13 cellular contexts compared by ENCODE assay signal in genomic region chr4:85496933-85497332, GRCh38. TPM values are rescaled to one million over a fixed set of nuclear protein-coding genes. Genes with fewer than 3 reads are reported as not detected.
A peak's percentile ranks its signal among the peaks of the same experiment; 100 is the strongest.
DNase-seq lines count a peak whose midpoint lies in the region; ATAC-seq, FAIRE-seq and TF ChIP-seq lines count a peak whose summit lies in the region.
"Had no signal": no experiment of that assay in that cellular context is flagged by ENCODE, and none has a peak within 500 bp of the region (broad histone marks: within the 10 kb centered on the region; RNA-seq: fewer than 3 reads in every experiment).

No MANE protein-coding gene starts in this region.

- ATAC-seq in naive B cell (ENCODE audit: low read depth in 2 of 2) (no peak), HG03354 (IDR thresholded peaks at IDR 0.05; ENCODE audit: poor library complexity, severe bottlenecking, unreplicated experiment) (no peak)
- ATAC-seq: activated CD8-positive, alpha-beta T cell treated with anti-CD3 and anti-CD28 coated beads, Interleukin-2, amount 10 ng/mL, durations not matched to agents 7 days and 5 days; left colon had no signal

- FAIRE-seq in bronchial epithelial cell (lab: Jason Lieb, UNC) = no peak
- FAIRE-seq: GM12891 had no signal

- no peak overlapping the region for H3K4me3 ChIP-seq in BJ (ENCODE audit: low read depth, low read length)
- H3K4me3 ChIP-seq in bronchial epithelial cell (ENCODE audit: low read depth, low read length) = no peak overlapping the region

- POLR2A ChIA-PET in BJ (lab: Charles Lee) = no interaction called here
- POLR2A ChIA-PET in activated CD4-positive, alpha-beta memory T cell treated with anti-CD3 and anti-CD28 coated beads for 36 hours (lab: Charles Lee) = no interaction called here

- peak overlapping the region in 4 of 6 donors; percentile 21 to 97 (median 61) for H3K27ac Mint-ChIP-seq in naive B cell
- no peak overlapping the region for H3K27ac Mint-ChIP-seq in activated CD4-positive, alpha-beta memory T cell treated with anti-CD3 and anti-CD28 coated beads for 36 hours
- H3K27ac Mint-ChIP-seq: activated CD8-positive, alpha-beta T cell treated with anti-CD3 and anti-CD28 coated beads, Interleukin-2, amount 10 ng/mL, durations not matched to agents 7 days and 5 days; activated naive CD8-positive, alpha-beta T cell treated with anti-CD3 and anti-CD28 coated beads for 36 hours had no signal

- peaks cover 17 to 20% of the 10 kb centered on the region in 2 donors for H3K36me3 Mint-ChIP-seq in naive B cell
- no peaks in the 10 kb centered on the region for H3K36me3 Mint-ChIP-seq in activated CD4-positive, alpha-beta memory T cell treated with anti-CD3 and anti-CD28 coated beads for 36 hours
- H3K36me3 Mint-ChIP-seq: activated naive CD8-positive, alpha-beta T cell treated with anti-CD3 and anti-CD28 coated beads for 36 hours had no signal

- TF ChIP-seq CTCF in BJ (IDR thresholded peaks at IDR 0.05; ENCODE audit: insufficient read depth, low read depth, low read length) (no peak), bronchial epithelial cell (IDR thresholded peaks at IDR 0.05; ENCODE audit: insufficient read depth, low read length, severe bottlenecking) (no peak)

- peak overlapping the region in 5 of 8 donors; percentile 1 to 39 (median 29) for H3K4me3 Mint-ChIP-seq in naive B cell
- H3K4me3 Mint-ChIP-seq in activated CD4-positive, alpha-beta memory T cell treated with anti-CD3 and anti-CD28 coated beads for 36 hours = no peak overlapping the region
- H3K4me3 Mint-ChIP-seq: activated CD8-positive, alpha-beta T cell treated with anti-CD3 and anti-CD28 coated beads, Interleukin-2, amount 10 ng/mL, durations not matched to agents 7 days and 5 days; activated naive CD8-positive, alpha-beta T cell treated with anti-CD3 and anti-CD28 coated beads for 36 hours had no signal

- CTCF ChIA-PET in BJ (lab: Yijun Ruan, JAX) = interaction anchor here (0.9 kb wide), 1 partner anchor 251 kb away, joined by 3 read pairs; no protein-coding TSS in a partner anchor
- CTCF ChIA-PET in activated CD4-positive, alpha-beta memory T cell treated with anti-CD3 and anti-CD28 coated beads for 36 hours (lab: Charles Lee) = no interaction called here

- DNase-seq in BJ (ENCODE audit: low read depth) (peak; percentile 58), Kasumi-1 (lab: John Stamatoyannopoulos, UW) (peak; percentile 38 to 40), bronchial epithelial cell (ENCODE audit: low read depth) (peak; percentile 96), naive B cell (no peak), SW480 (ENCODE audit: low spot score) (no peak), HK-2 (ENCODE audit: unreplicated experiment) (no peak)
- no peak for DNase-seq in activated CD4-positive, alpha-beta memory T cell treated with anti-CD3 and anti-CD28 coated beads for 36 hours
- DNase-seq: activated CD8-positive, alpha-beta T cell treated with anti-CD3 and anti-CD28 coated beads, Interleukin-2, amount 10 ng/mL, durations not matched to agents 7 days and 5 days; activated naive CD8-positive, alpha-beta T cell treated with anti-CD3 and anti-CD28 coated beads for 36 hours; left colon; posterior cingulate gyrus had no signal

- peaks cover 0 to 1% (median 0%) of the 10 kb centered on the region in 7 donors for H3K9me3 Mint-ChIP-seq in naive B cell
- H3K9me3 Mint-ChIP-seq in activated CD4-positive, alpha-beta memory T cell treated with anti-CD3 and anti-CD28 coated beads for 36 hours = peaks cover 4% of the 10 kb centered on the region
- H3K9me3 Mint-ChIP-seq: activated naive CD8-positive, alpha-beta T cell treated with anti-CD3 and anti-CD28 coated beads for 36 hours had no signal

- H3K27me3 ChIP-seq in BJ (ENCODE audit: control insufficient read depth, insufficient read depth, low read length) = no peaks in the 10 kb centered on the region
- H3K27me3 ChIP-seq in bronchial epithelial cell (ENCODE audit: control insufficient read depth, insufficient read depth, low read length) = no peaks in the 10 kb centered on the region

- peaks cover 26 to 73% (median 55%) of the 10 kb centered on the region in 3 donors for H3K4me1 Mint-ChIP-seq in naive B cell
- no peaks in the 10 kb centered on the region for H3K4me1 Mint-ChIP-seq in activated CD4-positive, alpha-beta memory T cell treated with anti-CD3 and anti-CD28 coated beads for 36 hours (ENCODE audit: low read depth)
- H3K4me1 Mint-ChIP-seq: activated naive CD8-positive, alpha-beta T cell treated with anti-CD3 and anti-CD28 coated beads for 36 hours had no signal

- H3K27me3 Mint-ChIP-seq in naive B cell = no peaks in the 10 kb centered on the region
- H3K27me3 Mint-ChIP-seq in activated CD4-positive, alpha-beta memory T cell treated with anti-CD3 and anti-CD28 coated beads for 36 hours = no peaks in the 10 kb centered on the region

- H3K36me3 ChIP-seq in BJ (ENCODE audit: control insufficient read depth, insufficient read depth, low read length) (no peaks in the 10 kb centered on the region), bronchial epithelial cell (ENCODE audit: control insufficient read depth, insufficient read depth, low read length) (no peaks in the 10 kb centered on the region)

- intact Hi-C loops in activated CD4-positive, alpha-beta memory T cell treated with anti-CD3 and anti-CD28 coated beads for 36 hours (cut with micrococcal nuclease) = no loop called here

RNA-seq across cellular contexts. Expression of gene ARHGAP24, which starts 22.0 kb away (rescaled TPM):
- 17.7 and 21.9 TPM in 2 replicates for polyA plus RNA-seq in BJ (2011; rRNA removed)
- polyA minus RNA-seq in BJ (2011; rRNA and poly(A)+ RNA removed) = 23.0 and 26.0 TPM in 2 replicates
- 11.1 and 12.7 TPM in 2 replicates for total RNA-seq in bronchial epithelial cell
- polyA plus RNA-seq in naive B cell (ENCODE audit: low read depth in 6 of 6) = 100 to 1,000 TPM in 4 of 6 donors, 10 to 100 TPM in 2; 32.0 to 136 (median 109) TPM
- total RNA-seq in activated CD4-positive, alpha-beta memory T cell treated with anti-CD3 and anti-CD28 coated beads for 36 hours = not detected
- total RNA-seq: activated CD8-positive, alpha-beta T cell treated with anti-CD3 and anti-CD28 coated beads, Interleukin-2, amount 10 ng/mL, durations not matched to agents 7 days and 5 days had no signal

Comparison
In these comparisons a context has a peak if more than half of its experiments do, and no peak if none do; other contexts are left out.
1. DNase-seq: peak in BJ (single experiment), Kasumi-1 (2 of 2) and bronchial epithelial cell (single experiment); none in naive B cell (single experiment), SW480 (single experiment), HK-2 (single experiment) and activated CD4-positive, alpha-beta memory T cell treated with anti-CD3 and anti-CD28 coated beads for 36 hours (single experiment).
2. RNA of gene ARHGAP24, which starts 22.0 kb away (total RNA-seq): 11.1 to 12.7 TPM in bronchial epithelial cell; not detected in activated CD4-positive, alpha-beta memory T cell treated with anti-CD3 and anti-CD28 coated beads for 36 hours; every median in the first group is over 10 times any median in the second.